In genomic region chr12:132801741-132802140, GRCh38 we compare ENCODE assay signal across 2 cellular contexts.
TF ChIP-seq lines count a peak whose summit lies in the region.

No MANE protein-coding gene starts in this region.

TF ChIP-seq in HepG2, 621 proteins besides CTCF, POLR2A, EP300 and RAD21:
- TF ChIP-seq SP140L (CRISPR knock-in tag; IDR thresholded peaks at IDR 0.05; ENCODE audit: borderline replicate concordance) = no peak
- TF ChIP-seq RBFOX2 (IDR thresholded peaks at IDR 0.05; ENCODE audit: low read depth, low read length) = peak; percentile 48
- no peak for TF ChIP-seq GATA4 (IDR thresholded peaks at IDR 0.05; ENCODE audit: borderline replicate concordance, low read depth)
- peak; percentile 77 for TF ChIP-seq AGO2 (optimal IDR thresholded peaks at IDR 0.05; ENCODE audit: low read depth, low read length)
- TF ChIP-seq ZNF75D (CRISPR knock-in tag; IDR thresholded peaks at IDR 0.05; ENCODE audit: borderline replicate concordance) = no peak
TF ChIP-seq in HepG2: peak in this region for 2.

TF ChIP-seq in K562, 482 proteins besides CTCF, POLR2A, EP300 and RAD21:
- TF ChIP-seq POLR2G (IDR thresholded peaks at IDR 0.05; ENCODE audit: low read depth, low read length) (peak; percentile 18; the same call in 1 of the 2 replicates), TSHZ1 (CRISPR knock-in tag; IDR thresholded peaks at IDR 0.05) (no peak), ZFP36 (IDR thresholded peaks at IDR 0.05; ENCODE audit: low read depth, low read length, partially characterized antibody) (no peak)
